8 cellular contexts compared by ENCODE assay signal in the genomic region with DNA sequence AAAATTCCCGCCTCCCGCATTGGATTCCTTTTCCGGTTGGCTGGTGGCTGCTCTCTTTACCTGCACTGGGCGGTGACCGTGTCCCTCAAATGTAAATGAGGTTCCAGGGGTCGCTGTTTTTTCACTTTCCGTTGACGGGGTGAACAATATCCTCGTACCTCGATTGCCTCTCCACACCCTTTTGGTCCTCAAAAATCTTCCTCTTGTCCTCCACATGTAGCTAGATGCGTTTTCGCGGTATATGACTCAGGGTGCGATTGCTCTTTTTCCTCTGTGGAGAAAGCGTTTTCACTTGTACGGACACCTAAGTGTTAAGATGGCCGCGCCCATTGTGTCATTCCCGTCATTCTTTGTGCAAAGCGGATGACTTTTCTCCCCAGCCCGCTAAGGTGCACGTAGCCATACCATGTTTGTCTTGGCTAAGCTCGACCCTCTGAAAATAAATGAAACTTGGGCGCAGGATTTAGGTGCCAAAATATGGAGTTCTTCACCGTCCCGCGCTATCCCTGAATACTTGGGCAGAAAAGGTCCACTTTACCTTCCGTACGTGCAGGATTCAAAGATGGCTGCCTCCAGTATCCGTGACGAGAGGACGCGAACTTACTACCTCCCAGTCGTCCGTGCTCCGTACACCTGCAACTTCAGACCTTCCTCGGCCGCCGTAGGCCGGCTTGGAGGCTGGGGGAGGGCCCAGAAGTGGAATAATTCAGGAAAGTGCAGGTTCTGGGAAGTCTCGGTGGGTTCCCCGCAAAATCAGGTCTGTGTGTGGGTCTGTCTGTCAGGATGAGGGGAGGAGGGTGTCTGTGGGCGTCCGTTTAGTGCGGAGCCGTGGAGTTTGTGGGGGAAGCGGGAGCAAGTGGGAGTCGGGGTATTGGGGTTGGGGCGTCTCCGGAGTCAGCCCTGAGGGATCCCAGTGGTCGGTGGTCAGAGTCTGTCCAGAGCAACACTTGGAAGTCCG. TPM values are rescaled to one million over a fixed set of nuclear protein-coding genes. Genes with fewer than 3 reads are reported as not detected.
DNase-seq lines count a peak whose midpoint lies in the region; ATAC-seq and TF ChIP-seq lines count a peak whose summit lies in the region.

TSS of gene ZNF613 (plus strand) at position 689 of the 958 bp plus-strand sequence. CDS start 8,749 bp downstream, outside the sequence.

- no peaks in the 10 kb centered on the region for H3K27me3 Mint-ChIP-seq in central memory CD8-positive, alpha-beta T cell

- peak in 3 of 11 experiments; percentile 9 to 23 (median 16) for TF ChIP-seq CTCF in spleen (IDR thresholded peaks at IDR 0.05 in 8 of 11, conservative IDR thresholded peaks at IDR 0.05 in 3 of 11)

- peaks cover 30% of the 10 kb centered on the region for H3K4me1 Mint-ChIP-seq in central memory CD8-positive, alpha-beta T cell

- H3K27ac Mint-ChIP-seq in central memory CD8-positive, alpha-beta T cell (ENCODE audit: low read depth): peak within 1 kb of the TSS; percentile 91

- intact Hi-C loops in spleen (cut with DNase I; ENCODE audit: low total_unique reads): no loop called here

- ATAC-seq in GM18520 (IDR thresholded peaks at IDR 0.05; ENCODE audit: unreplicated experiment) (peak; percentile 75), HG03097 (IDR thresholded peaks at IDR 0.05; ENCODE audit: low FRiP score, unreplicated experiment) (peak; percentile 81)
- ATAC-seq in central memory CD8-positive, alpha-beta T cell (replicated peaks; ENCODE audit: extremely low read depth, poor library complexity, severe bottlenecking): peak; percentile 78

- peaks cover 16% of the 10 kb centered on the region for H3K36me3 Mint-ChIP-seq in central memory CD8-positive, alpha-beta T cell (ENCODE audit: insufficient read depth)

- H3K9me3 Mint-ChIP-seq in central memory CD8-positive, alpha-beta T cell: peaks cover 26% of the 10 kb centered on the region

- H3K27me3 ChIP-seq in spleen (replicated peaks in 1 of 7): no peaks in the 10 kb centered on the region

- H3K4me3 Mint-ChIP-seq in central memory CD8-positive, alpha-beta T cell: peak within 1 kb of the TSS; percentile 97

- H3K4me3 ChIP-seq in spleen: peak within 1 kb of the TSS; percentile 66 to 88 (median 78)

- no peak for TF ChIP-seq POLR2A in spleen (IDR thresholded peaks at IDR 0.05)

- WGBS in spleen, 5 donors: 0 to 1% (median 0%) methylated on average over 52 of the region's 52 CpGs

- DNase-seq in A172 (ENCODE audit: low spot score) (peak; percentile 90), NCI-H2196 (lab: John Stamatoyannopoulos, UW; ENCODE audit: unreplicated experiment) (peak; percentile 89), iris pigment epithelial cell (ENCODE audit: low read depth) (peak; percentile 96), spleen (peak; percentile 95)
- DNase-seq in activated CD4-positive, CD25-positive, alpha-beta regulatory T cell (lab: John Stamatoyannopoulos, UW): peak; percentile 53 to 72 (median 57)
- peak; percentile 70 to 79 for DNase-seq in central memory CD8-positive, alpha-beta T cell (ENCODE audit: low spot score in 2 of 2)

- H3K9me3 ChIP-seq in spleen: peaks cover 8 to 83% (median 71%) of the 10 kb centered on the region in 8 donors

- H3K36me3 ChIP-seq in spleen: peaks cover 10 to 30% (median 25%) of the 10 kb centered on the region in 6 donors

- peaks cover 0 to 27% (median 15%) of the 10 kb centered on the region in 6 donors for H3K4me1 ChIP-seq in spleen

- peak within 1 kb of the TSS; percentile 86 to 93 (median 89) for H3K27ac ChIP-seq in spleen

RNA-seq across cellular contexts. Expression of gene ZNF613, which starts in this region (rescaled TPM):
- 4.8 and 7.7 TPM in 2 replicates for total RNA-seq in A172 (2014; rRNA removed; shearing (Covaris generic))
- 10 to 100 TPM in 1 of 7 donors, 1 to 10 TPM in 6; 4.9 to 11.6 (median 7.0) TPM for total RNA-seq in spleen
- polyA plus RNA-seq in spleen: 1 to 10 TPM; 2.8 to 4.0 (median 3.2) TPM

Comparison
In these comparisons a context has a peak if more than half of its experiments do, and no peak if none do; other contexts are left out.
1. Peak in every context shown above with its lines: DNase-seq, ATAC-seq, H3K4me3 ChIP-seq and H3K27ac ChIP-seq.